In genomic region chr7:135152447-135152846, GRCh38 we compare ENCODE assay signal across 17 cellular contexts. TPM values are rescaled to one million over a fixed set of nuclear protein-coding genes. Genes with fewer than 3 reads are reported as not detected.
"Had no signal": no experiment of that assay in that cellular context is flagged by ENCODE, and none has a peak within 500 bp of the region (broad histone marks: within the 10 kb centered on the region; RNA-seq: fewer than 3 reads in every experiment).

No MANE protein-coding gene starts in this region.

- H3K4me1 Mint-ChIP-seq: endodermal cell, neural crest cell had no signal

- DNase-seq: activated CD4-positive, alpha-beta T cell treated with anti-CD3 and anti-CD28 coated beads, Interleukin-2, amount 10 ng/mL, durations not matched to agents 24 days and 14 days; activated naive CD4-positive, alpha-beta T cell treated with anti-CD3 and anti-CD28 coated beads, Interleukin-2, amount 50 U/mL, for 16 hours; adrenal gland; dermis blood vessel endothelial cell; endodermal cell; erythroblast; mesendoderm; ovary; substantia nigra had no signal

- H3K4me3 Mint-ChIP-seq: activated CD4-positive, alpha-beta T cell treated with anti-CD3 and anti-CD28 coated beads, Interleukin-2, amount 10 ng/mL, durations not matched to agents 24 days and 14 days; endodermal cell; neural crest cell; stimulated activated effector memory CD8-positive, alpha-beta T cell treated with anti-CD3 and anti-CD28 coated beads, Interleukin-12 subunit alpha, Interleukin-12 subunit beta, amount 100 ng/mL, for 72 hours; T-helper 1 cell treated with Interleukin-12 subunit alpha and Interleukin-12 subunit beta and Interleukin-4 antibody, amounts not matched to agents 30 μg/mL and 1 μg/mL, for 36 hours; type B pancreatic cell; WTC11 had no signal

- H3K27me3 Mint-ChIP-seq: activated CD4-positive, alpha-beta T cell treated with anti-CD3 and anti-CD28 coated beads, Interleukin-2, amount 10 ng/mL, durations not matched to agents 24 days and 14 days; type B pancreatic cell had no signal

- H3K27ac Mint-ChIP-seq: activated CD4-positive, alpha-beta T cell treated with anti-CD3 and anti-CD28 coated beads, Interleukin-2, amount 10 ng/mL, durations not matched to agents 24 days and 14 days; activated T-helper 2 cell treated with anti-CD3 and anti-CD28 coated beads, Interferon-gamma antibody, Interleukin-2, Interleukin-4, amounts not matched to agents 10 μg/mL and 5 μg/mL and 100 μg/mL, durations not matched to agents 14 hours and 24 hours and 36 hours; endodermal cell; T-helper 1 cell treated with Interleukin-12 subunit alpha and Interleukin-12 subunit beta and Interleukin-4 antibody, amounts not matched to agents 30 μg/mL and 1 μg/mL, for 36 hours; type B pancreatic cell; WTC11 had no signal

- ATAC-seq: left lobe of liver; stimulated activated effector memory CD8-positive, alpha-beta T cell treated with anti-CD3 and anti-CD28 coated beads, Interleukin-12 subunit alpha, Interleukin-12 subunit beta, amount 100 ng/mL, for 72 hours; WTC11 had no signal

RNA-seq across cellular contexts. Expression of gene TMEM140, which starts 4.6 kb away (rescaled TPM):
- total RNA-seq: endodermal cell, smooth muscle cell, WTC11 had no signal
